ENCODE assay signal across 19 cellular contexts in genomic region chr2:121281694-121282093, GRCh38. TPM values are rescaled to one million over a fixed set of nuclear protein-coding genes. Genes with fewer than 3 reads are reported as not detected.
"Had no signal": no experiment of that assay in that cellular context is flagged by ENCODE, and none has a peak within 500 bp of the region (broad histone marks: within the 10 kb centered on the region; RNA-seq: fewer than 3 reads in every experiment).

No MANE protein-coding gene starts in this region.

- H3K9me3 ChIP-seq: esophagus muscularis mucosa, gastrocnemius medialis, heart right ventricle, left ventricle myocardium inferior, lower lobe of right lung, neutrophil, right atrium auricular region, tibial nerve had no signal

- H3K27me3 ChIP-seq: right atrium auricular region had no signal

- FAIRE-seq: endometrium, islet of Langerhans, small intestine had no signal

- DNase-seq: effector memory CD4-positive, alpha-beta T cell; gastrocnemius medialis; heart right ventricle; hypothalamus; left cardiac atrium; left ventricle myocardium inferior; lower lobe of right lung; posterior cingulate gyrus; small intestine; stimulated activated CD4-positive, alpha-beta T cell treated with anti-CD3 and anti-CD28 coated beads, Interleukin-2, amount 100 ng/mL, for 48 hours; stimulated activated naive CD8-positive, alpha-beta T cell treated with anti-CD3 and anti-CD28 coated beads, Interleukin-15, Interleukin-2, amounts not matched to agents 100 U/mL and 50 U/mL, for 24 hours had no signal

- H3K27ac ChIP-seq: esophagus muscularis mucosa, gastrocnemius medialis, heart right ventricle, left ventricle myocardium inferior, neutrophil, right atrium auricular region, tibial nerve had no signal

- ATAC-seq: gastrocnemius medialis; heart right ventricle; left cardiac atrium; stimulated activated naive CD8-positive, alpha-beta T cell treated with anti-CD3 and anti-CD28 coated beads, Interleukin-15, Interleukin-2, amounts not matched to agents 100 U/mL and 50 U/mL, for 24 hours had no signal

- H3K4me1 ChIP-seq: gastrocnemius medialis, lower lobe of right lung had no signal

- H3K36me3 ChIP-seq: esophagus muscularis mucosa, gastrocnemius medialis, heart right ventricle, left ventricle myocardium inferior, lower lobe of right lung, neutrophil, right atrium auricular region, tibial nerve had no signal

- H3K4me3 ChIP-seq: esophagus muscularis mucosa, gastrocnemius medialis, heart right ventricle, left ventricle myocardium inferior, right atrium auricular region, tibial nerve had no signal

RNA-seq across cellular contexts. Expression of gene TFCP2L1, which starts 3.3 kb away (rescaled TPM):
- total RNA-seq: fibroblast of villous mesenchyme, osteocyte had no signal
